ENCODE assay signal across 1 cellular context in genomic region chr19:55229789-55230182, GRCh38.
TF ChIP-seq lines count a peak whose summit lies in the region.

No MANE protein-coding gene starts in this region.

TF ChIP-seq in HCT116, 20 proteins besides CTCF, POLR2A, EP300 and RAD21 (continued from another document):
- TF ChIP-seq SP1 (IDR thresholded peaks at IDR 0.05; ENCODE audit: low read depth) = no peak
- TF ChIP-seq JUND (IDR thresholded peaks at IDR 0.05) = no peak
- TF ChIP-seq EZH2 (IDR thresholded peaks at IDR 0.05) = no peak
- TF ChIP-seq POLR2AphosphoS5 (IDR thresholded peaks at IDR 0.05; ENCODE audit: low read depth, low read length) = no peak
- no peak for TF ChIP-seq FOSL1 (IDR thresholded peaks at IDR 0.05; ENCODE audit: low read depth)
